ENCODE assay signal across 14 cellular contexts in genomic region chr10:79396587-79396986, GRCh38.
"Had no signal": no experiment of that assay in that cellular context is flagged by ENCODE, and none has a peak within 500 bp of the region (broad histone marks: within the 10 kb centered on the region; RNA-seq: fewer than 3 reads in every experiment).

No MANE protein-coding gene starts in this region.

- DNase-seq: activated CD4-positive, CD25-positive, alpha-beta regulatory T cell; activated effector memory CD4-positive, alpha-beta T cell treated with Interleukin-2 at 50 U/mL for 16 hours; amniotic stem cell; body of pancreas; effector memory CD4-positive, alpha-beta T cell; stimulated activated CD4-positive, alpha-beta T cell treated with anti-CD3 and anti-CD28 coated beads, Interleukin-2, amount 100 ng/mL, for 48 hours; stimulated activated CD8-positive, alpha-beta memory T cell treated with anti-CD3 and anti-CD28 coated beads, Interleukin-4, amount 100 ng/mL, for 48 hours had no signal

- H3K9me3 Mint-ChIP-seq: activated naive CD4-positive, alpha-beta T cell treated with anti-CD3 and anti-CD28 coated beads, Interleukin-2, amount 50 U/mL, for 24 hours; stimulated activated naive CD8-positive, alpha-beta T cell treated with anti-CD3 and anti-CD28 coated beads, Interleukin-15, Interleukin-2, amounts not matched to agents 100 ng/mL and 50 ng/mL, for 24 hours had no signal

- H3K27me3 ChIP-seq: body of pancreas, tibial nerve, vagina had no signal

- H3K27ac Mint-ChIP-seq: activated naive CD4-positive, alpha-beta T cell treated with anti-CD3 and anti-CD28 coated beads, Interleukin-2, amount 50 U/mL, for 24 hours; progenitor cell of endocrine pancreas; stimulated activated naive CD8-positive, alpha-beta T cell treated with anti-CD3 and anti-CD28 coated beads, Interleukin-15, Interleukin-2, amounts not matched to agents 100 ng/mL and 50 ng/mL, for 24 hours had no signal

- H3K4me1 ChIP-seq: body of pancreas had no signal

- H3K4me3 ChIP-seq: body of pancreas, tibial nerve, vagina had no signal

- H3K4me3 Mint-ChIP-seq: activated naive CD4-positive, alpha-beta T cell treated with anti-CD3 and anti-CD28 coated beads, Interleukin-2, amount 50 U/mL, for 24 hours; stimulated activated naive CD8-positive, alpha-beta T cell treated with anti-CD3 and anti-CD28 coated beads, Interleukin-15, Interleukin-2, amounts not matched to agents 100 ng/mL and 50 ng/mL, for 24 hours had no signal

- ATAC-seq: body of pancreas, sciatic nerve had no signal

- H3K27me3 Mint-ChIP-seq: activated naive CD4-positive, alpha-beta T cell treated with anti-CD3 and anti-CD28 coated beads, Interleukin-2, amount 50 U/mL, for 24 hours; stimulated activated naive CD8-positive, alpha-beta T cell treated with anti-CD3 and anti-CD28 coated beads, Interleukin-15, Interleukin-2, amounts not matched to agents 100 ng/mL and 50 ng/mL, for 24 hours had no signal

- H3K36me3 ChIP-seq: neutrophil, vagina had no signal

- H3K27ac ChIP-seq: neutrophil, vagina had no signal

- H3K9me3 ChIP-seq: body of pancreas, neutrophil, tibial nerve, vagina had no signal
